Comparison of ENCODE assay signal across 26 cellular contexts in the genomic region with DNA sequence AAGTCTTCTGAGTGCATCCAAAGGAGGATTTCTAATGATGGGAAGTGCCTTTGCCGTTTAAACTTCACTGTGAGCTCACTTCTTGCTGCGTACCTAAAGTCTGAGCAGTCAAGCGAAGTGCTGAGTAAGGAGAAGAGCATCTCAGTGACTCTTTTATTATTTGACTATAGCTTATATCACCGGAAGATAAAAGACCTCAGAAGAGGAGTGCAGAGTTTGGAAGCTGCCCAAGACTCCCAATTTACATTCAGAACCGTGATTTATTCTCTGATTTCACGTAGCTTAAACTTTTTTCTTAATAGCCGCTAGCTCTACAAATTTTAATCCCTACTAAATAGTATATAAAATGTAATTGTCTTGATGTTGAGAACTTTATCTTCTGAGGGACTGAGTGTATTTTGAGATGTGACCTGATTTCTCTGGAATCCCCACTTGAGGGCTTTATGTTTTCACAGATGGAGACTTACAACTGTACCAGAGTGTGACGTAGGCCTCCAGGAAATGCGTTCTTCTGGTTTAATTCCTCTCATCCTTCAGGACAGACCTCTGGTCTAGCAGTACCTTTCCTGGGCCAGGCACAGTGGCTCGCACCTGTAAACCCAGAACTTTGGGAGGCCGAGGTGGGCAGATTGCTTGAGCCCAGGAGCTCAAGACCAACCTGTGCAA. TPM values are rescaled to one million over a fixed set of nuclear protein-coding genes. Genes with fewer than 3 reads are reported as not detected.
A peak's percentile ranks its signal among the peaks of the same experiment; 100 is the strongest.
DNase-seq lines count a peak whose midpoint lies in the region; ATAC-seq and TF ChIP-seq lines count a peak whose summit lies in the region.
"Had no signal": no experiment of that assay in that cellular context is flagged by ENCODE, and none has a peak within 500 bp of the region (broad histone marks: within the 10 kb centered on the region; RNA-seq: fewer than 3 reads in every experiment).

No MANE protein-coding gene starts in this region.

- H3K4me3 Mint-ChIP-seq in memory B cell, result no peak overlapping the region
- H3K4me3 Mint-ChIP-seq: activated naive CD8-positive, alpha-beta T cell treated with anti-CD3 and anti-CD28 coated beads for 36 hours; brain; CD14-positive monocyte; GM23338 had no signal

- H3K9me3 Mint-ChIP-seq in memory B cell, result no peaks in the 10 kb centered on the region
- H3K9me3 Mint-ChIP-seq: activated naive CD8-positive, alpha-beta T cell treated with anti-CD3 and anti-CD28 coated beads for 36 hours; activated T-helper 2 cell treated with anti-CD3 and anti-CD28 coated beads, Interferon-gamma antibody, Interleukin-2, Interleukin-4, amounts not matched to agents 10 μg/mL and 5 μg/mL and 100 μg/mL, durations not matched to agents 14 hours and 24 hours and 36 hours; brain; GM23338 had no signal

- H3K36me3 Mint-ChIP-seq in memory B cell, result peaks cover 11% of the 10 kb centered on the region

- no peak overlapping the region for H3K4me3 ChIP-seq in astrocyte of the cerebellum (ENCODE audit: low read depth, low read length)
- H3K4me3 ChIP-seq: GM23338, heart right ventricle, SK-N-MC had no signal

- peaks cover 26% of the 10 kb centered on the region for H3K4me1 Mint-ChIP-seq in memory B cell
- H3K4me1 Mint-ChIP-seq: CD14-positive monocyte had no signal

- peak overlapping the region; percentile 71 for H3K27ac Mint-ChIP-seq in memory B cell
- H3K27ac Mint-ChIP-seq: activated naive CD8-positive, alpha-beta T cell treated with anti-CD3 and anti-CD28 coated beads for 36 hours; activated T-helper 2 cell treated with anti-CD3 and anti-CD28 coated beads, Interferon-gamma antibody, Interleukin-2, Interleukin-4, amounts not matched to agents 10 μg/mL and 5 μg/mL and 100 μg/mL, durations not matched to agents 14 hours and 24 hours and 36 hours; brain; CD14-positive monocyte; GM23338 had no signal

- H3K27me3 Mint-ChIP-seq in memory B cell, result no peaks in the 10 kb centered on the region
- H3K27me3 Mint-ChIP-seq: activated naive CD8-positive, alpha-beta T cell treated with anti-CD3 and anti-CD28 coated beads for 36 hours; brain had no signal

- TF ChIP-seq CTCF in astrocyte of the cerebellum (IDR thresholded peaks at IDR 0.05; ENCODE audit: low read depth, low read length, missing control alignments), result no peak

- ATAC-seq in memory B cell (ENCODE audit: low read depth) (no peak), GM21423 (IDR thresholded peaks at IDR 0.05; ENCODE audit: unreplicated experiment) (no peak)
- ATAC-seq: activated CD4-positive, CD25-positive, alpha-beta regulatory T cell treated with anti-CD3 and anti-CD28 coated beads, Interleukin-2, amount 50 U/mL, for 24 hours; GM23338; heart right ventricle had no signal

- in situ Hi-C loops in astrocyte of the cerebellum (cut with HindIII; ENCODE audit: low sequenced_read_pairs), result no loop called here

- peak; percentile 24 for DNase-seq in activated CD8-positive, alpha-beta memory T cell treated with anti-CD3 and anti-CD28 coated beads for 24 hours
- no peak for DNase-seq in activated CD8-positive, alpha-beta memory T cell treated with anti-CD3 and anti-CD28 coated beads, Interleukin-2, amount 50 U/mL, for 4 hours
- DNase-seq in astrocyte of the cerebellum (ENCODE audit: low read depth) (peak; percentile 45), memory B cell (ENCODE audit: low spot score in 2 of 2) (no peak), ureter (ENCODE audit: low spot score) (peak; percentile 18), SHP77 (lab: John Stamatoyannopoulos, UW) (no peak)
- DNase-seq in activated CD4-positive, alpha-beta T cell treated with anti-CD3 and anti-CD28 coated beads for 1 hour, result no peak
- DNase-seq: activated naive CD8-positive, alpha-beta T cell treated with anti-CD3 and anti-CD28 coated beads for 36 hours; cortex of kidney; GF-D8; heart right ventricle; NCI-H1092 treated with DMSO at 0.1 percent for 48 hours; NCI-H2081 treated with DMSO at 0.1 percent for 48 hours; NK-92 treated with Interleukin-12 subunit alpha and Interleukin-12 subunit beta, amount 100 ng/mL, for 24 hours; nucleus accumbens; retina; stimulated activated CD8-positive, alpha-beta memory T cell treated with anti-CD3 and anti-CD28 coated beads, Interleukin-4, amount 100 ng/mL, for 48 hours; T1000 had no signal

RNA-seq across cellular contexts. Expression of a gene that starts 51.1 kb away (rescaled TPM):
- 25.4 TPM for total RNA-seq in ureter
- total RNA-seq: RPMI7951 had no signal

Comparison
In these comparisons a context has a peak if more than half of its experiments do, and no peak if none do; other contexts are left out.
1. DNase-seq: peak in activated CD8-positive, alpha-beta memory T cell treated with anti-CD3 and anti-CD28 coated beads for 24 hours (single experiment), astrocyte of the cerebellum (single experiment) and ureter (single experiment); none in activated CD8-positive, alpha-beta memory T cell treated with anti-CD3 and anti-CD28 coated beads, Interleukin-2, amount 50 U/mL, for 4 hours (single experiment), memory B cell (0 of 2), SHP77 (0 of 2) and activated CD4-positive, alpha-beta T cell treated with anti-CD3 and anti-CD28 coated beads for 1 hour (single experiment).